8 cellular contexts compared by ENCODE assay signal in the genomic region with DNA sequence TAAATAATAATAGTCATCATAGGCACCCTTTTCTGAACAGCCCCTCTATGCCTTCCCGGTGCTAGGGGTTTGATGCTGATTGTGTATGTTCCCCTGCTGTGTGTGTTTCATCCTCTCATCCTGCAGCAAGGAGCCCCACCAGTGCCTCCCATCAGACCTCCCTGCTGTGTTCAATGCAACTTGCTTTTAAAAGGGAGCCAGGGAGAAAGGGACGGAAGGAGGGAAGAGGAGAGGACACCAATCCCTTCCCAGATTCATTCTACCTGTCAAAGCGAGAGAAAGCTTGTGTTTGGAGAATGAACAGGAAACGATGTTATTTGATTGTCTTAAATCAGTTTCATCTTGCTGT.
A peak's percentile ranks its signal among the peaks of the same experiment; 100 is the strongest.
DNase-seq lines count a peak whose midpoint lies in the region; ATAC-seq, FAIRE-seq and TF ChIP-seq lines count a peak whose summit lies in the region.

No MANE protein-coding gene starts in this region.

- CTCF ChIA-PET in BJ (lab: Yijun Ruan, JAX), result interaction anchor here (0.7 to 1.8 kb wide), 8 partner anchors 12 to 473 kb away, joined by 3 to 5 read pairs (median 3); no protein-coding TSS in a partner anchor

- peaks cover 9% of the 10 kb centered on the region for H3K27me3 Mint-ChIP-seq in brain

- H3K36me3 Mint-ChIP-seq in brain, result no peaks in the 10 kb centered on the region

- peaks cover 0 to 7% (median 2%) of the 10 kb centered on the region in 5 experiments for H3K9me3 Mint-ChIP-seq in brain

- H3K4me1 Mint-ChIP-seq in brain, result peaks cover 12% of the 10 kb centered on the region

- no peak for DNase-seq in BJ (ENCODE audit: low read depth)
- no peak for DNase-seq in MG63
- no peak for DNase-seq in lower lobe of right lung
- no peak for DNase-seq in NCI-H187 (lab: John Stamatoyannopoulos, UW)
- DNase-seq in HUDEP-2 (lab: John Stamatoyannopoulos, UW; ENCODE audit: unreplicated experiment in 76 of 76), result no peak
- no peak for DNase-seq in D721Med (ENCODE audit: insufficient read length, low spot score)

- H3K27ac Mint-ChIP-seq in brain, result peak overlapping the region; percentile 45 to 92 (median 89)

- H3K27me3 ChIP-seq in BJ (ENCODE audit: control insufficient read depth, insufficient read depth, low read length) (no peaks in the 10 kb centered on the region), MG63 (no peaks in the 10 kb centered on the region), lower lobe of right lung (ENCODE audit: low read depth) (no peaks in the 10 kb centered on the region)

- peak; percentile 10 for ATAC-seq in GM21367 (IDR thresholded peaks at IDR 0.05; ENCODE audit: unreplicated experiment)
- ATAC-seq in lower lobe of right lung, result peak; percentile 29 to 34

- H3K4me3 ChIP-seq in BJ (ENCODE audit: low read depth, low read length) (peak overlapping the region; percentile 14), MG63 (peak overlapping the region; percentile 27; the same call in 1 of the 2 replicates), lower lobe of right lung (peak overlapping the region; percentile 36)

- FAIRE-seq in D721Med (lab: Jason Lieb, UNC), result no peak

- no peak for TF ChIP-seq CTCF in BJ (IDR thresholded peaks at IDR 0.05; ENCODE audit: insufficient read depth, low read depth, low read length)
- TF ChIP-seq CTCF in brain (conservative IDR thresholded peaks at IDR 0.05), result no peak
- TF ChIP-seq CTCF in lower lobe of right lung (IDR thresholded peaks at IDR 0.05), result no peak
- TF ChIP-seq CTCF in D721Med (IDR thresholded peaks at IDR 0.05; ENCODE audit: insufficient read depth, missing control alignments), result no peak

- H3K27ac ChIP-seq in lower lobe of right lung, result peak overlapping the region; percentile 73

- peaks cover 6% of the 10 kb centered on the region for H3K4me1 ChIP-seq in lower lobe of right lung

- H3K36me3 ChIP-seq in BJ (ENCODE audit: control insufficient read depth, insufficient read depth, low read length) (no peaks in the 10 kb centered on the region), MG63 (no peaks in the 10 kb centered on the region), lower lobe of right lung (no peaks in the 10 kb centered on the region)

- H3K9me3 ChIP-seq in MG63, result no peaks in the 10 kb centered on the region
- H3K9me3 ChIP-seq in lower lobe of right lung, result no peaks in the 10 kb centered on the region

- intact Hi-C loops in lower lobe of right lung (cut with DNase I), result no loop called here

- POLR2A ChIA-PET in BJ (lab: Charles Lee), result no interaction called here

- peak overlapping the region; percentile 82 to 84 (median 83) for H3K4me3 Mint-ChIP-seq in brain
